Comparison of ENCODE assay signal across 8 cellular contexts in genomic region chr14:105473677-105474477, GRCh38. TPM values are rescaled to one million over a fixed set of nuclear protein-coding genes. Genes with fewer than 3 reads are reported as not detected.
DNase-seq lines count a peak whose midpoint lies in the region; ATAC-seq and TF ChIP-seq lines count a peak whose summit lies in the region.

No MANE protein-coding gene starts in this region.

- CTCF ChIA-PET in HEK293T (lab: Yijun Ruan, JAX): interaction anchor here (1.1 kb wide), 1 partner anchor 16 kb away, joined by 3 read pairs; no protein-coding TSS in a partner anchor

- no peaks in the 10 kb centered on the region for H3K9me3 Mint-ChIP-seq in stimulated activated effector memory CD8-positive, alpha-beta T cell treated with anti-CD3 and anti-CD28 coated beads, Interleukin-12 subunit alpha, Interleukin-12 subunit beta, amount 100 ng/mL, for 72 hours

- H3K9me3 ChIP-seq in endocrine pancreas (ENCODE audit: control insufficient read depth, low read length): no peaks in the 10 kb centered on the region

- H3K4me1 Mint-ChIP-seq in stimulated activated effector memory CD8-positive, alpha-beta T cell treated with anti-CD3 and anti-CD28 coated beads, Interleukin-12 subunit alpha, Interleukin-12 subunit beta, amount 100 ng/mL, for 72 hours: peaks cover 7% of the 10 kb centered on the region

- H3K36me3 Mint-ChIP-seq in stimulated activated effector memory CD8-positive, alpha-beta T cell treated with anti-CD3 and anti-CD28 coated beads, Interleukin-12 subunit alpha, Interleukin-12 subunit beta, amount 100 ng/mL, for 72 hours: no peaks in the 10 kb centered on the region

- POLR2A ChIA-PET in HEK293T (lab: Yijun Ruan, JAX): interaction anchor here (1.0 kb wide), 1 partner anchor 15 kb away, joined by 3 read pairs; no protein-coding TSS in a partner anchor

- no peak overlapping the region for H3K4me3 ChIP-seq in endocrine pancreas (ENCODE audit: control insufficient read depth, insufficient read depth, low read length)

- no peaks in the 10 kb centered on the region for H3K27me3 ChIP-seq in endocrine pancreas (ENCODE audit: control insufficient read depth, insufficient read depth, low read length)

- no peak overlapping the region for H3K27ac Mint-ChIP-seq in stimulated activated effector memory CD8-positive, alpha-beta T cell treated with anti-CD3 and anti-CD28 coated beads, Interleukin-12 subunit alpha, Interleukin-12 subunit beta, amount 100 ng/mL, for 72 hours

- no peaks in the 10 kb centered on the region for H3K36me3 ChIP-seq in endocrine pancreas (ENCODE audit: control insufficient read depth, insufficient read depth, low read length)

- peak overlapping the region; percentile 30 for H3K9ac ChIP-seq in endocrine pancreas (ENCODE audit: control insufficient read depth, insufficient read depth, low read length)

- ATAC-seq in stimulated activated effector memory CD8-positive, alpha-beta T cell treated with anti-CD3 and anti-CD28 coated beads, Interleukin-12 subunit alpha, Interleukin-12 subunit beta, amount 100 ng/mL, for 72 hours: peak; percentile 71
- no peak for ATAC-seq in HG03175 (IDR thresholded peaks at IDR 0.05; ENCODE audit: unreplicated experiment)

- peak overlapping the region; percentile 51 for H3K4me3 Mint-ChIP-seq in stimulated activated effector memory CD8-positive, alpha-beta T cell treated with anti-CD3 and anti-CD28 coated beads, Interleukin-12 subunit alpha, Interleukin-12 subunit beta, amount 100 ng/mL, for 72 hours

- no peaks in the 10 kb centered on the region for H3K4me1 ChIP-seq in endocrine pancreas (ENCODE audit: control insufficient read depth, insufficient read depth, low read length)

- DNase-seq in AG08395 (ENCODE audit: low spot score) (peak; percentile 89), HEK293T (ENCODE audit: extremely low spot score) (peak; percentile 88), NCI-H774 (lab: John Stamatoyannopoulos, UW) (peak; percentile 79), lung microvascular endothelial cell (ENCODE audit: low read depth in 2 of 2) (peak; percentile 92 to 94)
- peak; percentile 75 for DNase-seq in activated CD8-positive, alpha-beta memory T cell treated with anti-CD3 and anti-CD28 coated beads, Interleukin-2, amount 50 U/mL, for 48 hours
- DNase-seq in stimulated activated effector memory CD8-positive, alpha-beta T cell treated with anti-CD3 and anti-CD28 coated beads, Interleukin-12 subunit alpha, Interleukin-12 subunit beta, amount 100 ng/mL, for 72 hours (ENCODE audit: low spot score in 2 of 2): peak in 1 of 2 donors; percentile 60

TF ChIP-seq in HEK293T, 16 proteins besides CTCF, POLR2A, EP300 and RAD21:
- no peak for TF ChIP-seq TARDBP (IDR thresholded peaks at IDR 0.05)
- no peak for TF ChIP-seq HDGF (IDR thresholded peaks at IDR 0.05; ENCODE audit: borderline replicate concordance)
- TF ChIP-seq PKNOX1 (IDR thresholded peaks at IDR 0.05): no peak
- TF ChIP-seq LEF1 (IDR thresholded peaks at IDR 0.05; ENCODE audit: borderline replicate concordance): no peak
- TF ChIP-seq FOXK2 (IDR thresholded peaks at IDR 0.05): no peak
- no peak for TF ChIP-seq FOXA1 (IDR thresholded peaks at IDR 0.05)
- no peak for TF ChIP-seq SUZ12 (IDR thresholded peaks at IDR 0.05)
- TF ChIP-seq ZNF384 (IDR thresholded peaks at IDR 0.05): no peak
- TF ChIP-seq ELF4 (IDR thresholded peaks at IDR 0.05): no peak
- no peak for TF ChIP-seq FOXM1 (IDR thresholded peaks at IDR 0.05; ENCODE audit: borderline replicate concordance)
- TF ChIP-seq NFRKB (IDR thresholded peaks at IDR 0.05): no peak
- no peak for TF ChIP-seq SP1 (IDR thresholded peaks at IDR 0.05)
- no peak for TF ChIP-seq CTBP1 (IDR thresholded peaks at IDR 0.05; ENCODE audit: borderline replicate concordance)

RNA-seq across cellular contexts. Expression of gene CRIP2, which starts 0.7 kb away (rescaled TPM):
- 130 and 152 TPM in 2 replicates for total RNA-seq in lung microvascular endothelial cell

RNA-seq across cellular contexts. Expression of gene CRIP1, which starts 12.8 kb away (rescaled TPM):
- total RNA-seq in lung microvascular endothelial cell: 0.44 TPM in 1 of 2 replicates, not detected in the other

RNA-seq across cellular contexts. Expression of gene TEDC1, which starts 17.2 kb away (rescaled TPM):
- 2.8 and 5.7 TPM in 2 replicates for total RNA-seq in lung microvascular endothelial cell

RNA-seq across cellular contexts. Expression of gene TMEM121, which starts 52.5 kb away (rescaled TPM):
- total RNA-seq in lung microvascular endothelial cell: 5.8 and 6.5 TPM in 2 replicates

RNA-seq across cellular contexts. Expression of gene MTA1, which starts 54.2 kb away (rescaled TPM):
- total RNA-seq in lung microvascular endothelial cell: 22.2 and 22.6 TPM in 2 replicates
